23 cellular contexts compared by ENCODE assay signal in genomic region chr1:36881071-36881405, GRCh38.
A peak's percentile ranks its signal among the peaks of the same experiment; 100 is the strongest.
DNase-seq lines count a peak whose midpoint lies in the region; ATAC-seq and TF ChIP-seq lines count a peak whose summit lies in the region.
"Had no signal": no experiment of that assay in that cellular context is flagged by ENCODE, and none has a peak within 500 bp of the region (broad histone marks: within the 10 kb centered on the region; RNA-seq: fewer than 3 reads in every experiment).

No MANE protein-coding gene starts in this region.

- H3K9me3 Mint-ChIP-seq in Calu3 (ENCODE audit: low read depth, unreplicated experiment), result no peaks in the 10 kb centered on the region
- H3K9me3 Mint-ChIP-seq: CD8-positive, alpha-beta memory T cell had no signal

- no peak for TF ChIP-seq CTCF in Calu3 (IDR thresholded peaks at IDR 0.05; ENCODE audit: unreplicated experiment)

- DNase-seq in activated CD8-positive, alpha-beta memory T cell treated with anti-CD3 and anti-CD28 coated beads for 24 hours, result peak; percentile 17
- no peak for DNase-seq in activated CD8-positive, alpha-beta memory T cell treated with anti-CD3 and anti-CD28 coated beads, Interleukin-2, amount 50 U/mL, for 4 hours
- peak; percentile 0 for DNase-seq in hepatic stellate cell (ENCODE audit: low spot score)
- DNase-seq in mucosa of gallbladder (ENCODE audit: low spot score), result peak; percentile 3
- no peak for DNase-seq in NCI-H82 (lab: John Stamatoyannopoulos, UW)
- DNase-seq in Calu3, result no peak
- no peak for DNase-seq in right cardiac atrium
- DNase-seq: CD8-positive, alpha-beta memory T cell; DMS53; GDM1; GM23248; HCEC 1CT; NCI-H1105; NCI-H146; NCI-H2029; NCI-H2227 treated with DMSO at 0.1 percent for 48 hours; NCI-H510A; NK-92 treated with Interleukin-12 subunit alpha and Interleukin-12 subunit beta, amount 100 ng/mL, for 24 hours; SHP77 treated with DMSO at 0.1 percent for 48 hours had no signal

- no peaks in the 10 kb centered on the region for H3K4me1 Mint-ChIP-seq in Calu3 (ENCODE audit: low read depth, unreplicated experiment)
- H3K4me1 Mint-ChIP-seq: CD8-positive, alpha-beta memory T cell had no signal

- H3K27me3 Mint-ChIP-seq in Calu3 (ENCODE audit: unreplicated experiment), result no peaks in the 10 kb centered on the region

- intact Hi-C loops in Calu3 (cut with micrococcal nuclease; ENCODE audit: unreplicated experiment) (no loop called here), right cardiac atrium (cut with DNase I) (no loop called here)

- ATAC-seq in GM21526 (IDR thresholded peaks at IDR 0.05; ENCODE audit: low FRiP score, unreplicated experiment), result no peak
- no peak for ATAC-seq in right cardiac atrium

- 84% methylated on average over 3 of the region's 3 CpGs for WGBS in right cardiac atrium

- H3K4me1 ChIP-seq in right cardiac atrium (ENCODE audit: control insufficient read depth, insufficient read depth, low read length), result no peaks in the 10 kb centered on the region

- no peak overlapping the region for H3K27ac ChIP-seq in right cardiac atrium (ENCODE audit: low read length)
- H3K27ac ChIP-seq: C4-2B, GM23248, KMS-11, RWPE1 had no signal

- H3K4me3 Mint-ChIP-seq in Calu3 (ENCODE audit: low read depth, unreplicated experiment), result no peak overlapping the region
- H3K4me3 Mint-ChIP-seq: CD8-positive, alpha-beta memory T cell had no signal

- H3K4me3 ChIP-seq in right cardiac atrium (ENCODE audit: low read length), result no peak overlapping the region
- H3K4me3 ChIP-seq: GM23248 had no signal

- CTCF ChIA-PET in Calu3 (lab: Charles Lee), result no interaction called here

- H3K27me3 ChIP-seq in right cardiac atrium (ENCODE audit: control insufficient read depth, insufficient read depth), result no peaks in the 10 kb centered on the region

- no peak overlapping the region for H3K27ac Mint-ChIP-seq in Calu3 (ENCODE audit: unreplicated experiment)

- H3K9me3 ChIP-seq in right cardiac atrium (ENCODE audit: control insufficient read depth, low read length), result no peaks in the 10 kb centered on the region

- H3K36me3 Mint-ChIP-seq in Calu3 (ENCODE audit: insufficient read depth, unreplicated experiment), result no peaks in the 10 kb centered on the region
- H3K36me3 Mint-ChIP-seq: CD8-positive, alpha-beta memory T cell had no signal

- BruUV-seq in Calu3 (replicated peaks; lab: Mats Ljungman, UMichigan), result no TSS peak

Comparison
In these comparisons a context has a peak if more than half of its experiments do, and no peak if none do; other contexts are left out.
1. DNase-seq: peak in activated CD8-positive, alpha-beta memory T cell treated with anti-CD3 and anti-CD28 coated beads for 24 hours (single experiment), hepatic stellate cell (single experiment) and mucosa of gallbladder (single experiment); none in activated CD8-positive, alpha-beta memory T cell treated with anti-CD3 and anti-CD28 coated beads, Interleukin-2, amount 50 U/mL, for 4 hours (single experiment), NCI-H82 (single experiment), Calu3 (single experiment) and right cardiac atrium (0 of 3).